Comparison of ENCODE assay signal across 11 cellular contexts in the genomic region with DNA sequence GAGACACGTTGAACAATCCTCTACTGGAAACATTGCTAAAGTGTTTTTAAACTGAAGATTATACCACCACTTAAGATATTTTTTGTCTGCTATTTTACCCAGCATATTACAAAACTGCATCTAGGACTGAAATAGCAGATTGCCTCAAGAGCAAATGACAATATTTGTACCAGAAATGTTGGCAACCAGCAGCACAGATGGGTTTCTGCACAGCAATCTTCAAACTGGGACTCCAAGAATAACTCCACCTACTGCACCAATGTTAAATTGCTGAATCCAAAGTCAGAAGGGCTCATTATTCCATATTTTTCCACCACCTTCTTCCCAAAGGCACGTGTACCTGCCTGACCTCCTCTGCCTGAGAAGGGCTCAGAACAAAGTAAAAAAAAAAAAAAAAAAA.
DNase-seq lines count a peak whose midpoint lies in the region; ATAC-seq and TF ChIP-seq lines count a peak whose summit lies in the region.
"Had no signal": no experiment of that assay in that cellular context is flagged by ENCODE, and none has a peak within 500 bp of the region (broad histone marks: within the 10 kb centered on the region; RNA-seq: fewer than 3 reads in every experiment).

No MANE protein-coding gene starts in this region.

- H3K4me3 Mint-ChIP-seq in naive B cell = peak overlapping the region; percentile 48 to 89 (median 74)
- H3K4me3 Mint-ChIP-seq in activated T-helper 2 cell treated with anti-CD3 and anti-CD28 coated beads, Interferon-gamma antibody, Interleukin-2, Interleukin-4, amounts not matched to agents 10 μg/mL and 5 μg/mL and 100 μg/mL, durations not matched to agents 14 hours and 24 hours and 36 hours (ENCODE audit: low read depth) = no peak overlapping the region

- H3K4me2 ChIP-seq in BLaER1 = peak overlapping the region; percentile 90

- H3K36me3 Mint-ChIP-seq in naive B cell = peaks cover 10 to 16% of the 10 kb centered on the region in 2 donors
- H3K36me3 Mint-ChIP-seq in activated T-helper 2 cell treated with anti-CD3 and anti-CD28 coated beads, Interferon-gamma antibody, Interleukin-2, Interleukin-4, amounts not matched to agents 10 μg/mL and 5 μg/mL and 100 μg/mL, durations not matched to agents 14 hours and 24 hours and 36 hours (ENCODE audit: low read depth) = peaks cover 32% of the 10 kb centered on the region

- peak; percentile 59 for DNase-seq in NCI-H1694 treated with DMSO at 0.1 percent for 48 hours (lab: John Stamatoyannopoulos, UW)
- DNase-seq in coronary artery (ENCODE audit: low spot score) = no peak
- DNase-seq in naive B cell = no peak
- no peak for DNase-seq in activated T-helper 2 cell treated with anti-CD3 and anti-CD28 coated beads, Interferon-gamma antibody, Interleukin-2, Interleukin-4, amounts not matched to agents 10 μg/mL and 5 μg/mL and 100 μg/mL, durations not matched to agents 14 hours and 24 hours and 36 hours (ENCODE audit: low spot score)
- DNase-seq in NCI-H1930 (lab: John Stamatoyannopoulos, UW) = no peak
- DNase-seq in upper lobe of right lung = no peak
- DNase-seq in DMS153 treated with DMSO at 0.1 percent for 48 hours (lab: John Stamatoyannopoulos, UW; ENCODE audit: unreplicated experiment) = no peak
- DNase-seq: activated T-cell treated with anti-CD3 and anti-CD28 coated beads for 4 hours, erythroblast had no signal

- peaks cover 82 to 97% (median 93%) of the 10 kb centered on the region in 3 donors for H3K4me1 Mint-ChIP-seq in naive B cell
- H3K4me1 Mint-ChIP-seq in activated T-helper 2 cell treated with anti-CD3 and anti-CD28 coated beads, Interferon-gamma antibody, Interleukin-2, Interleukin-4, amounts not matched to agents 10 μg/mL and 5 μg/mL and 100 μg/mL, durations not matched to agents 14 hours and 24 hours and 36 hours (ENCODE audit: low read depth) = peaks cover 66% of the 10 kb centered on the region

- H3K27ac Mint-ChIP-seq in naive B cell = peak overlapping the region; percentile 58 to 95 (median 86)
- no peak overlapping the region for H3K27ac Mint-ChIP-seq in activated T-helper 2 cell treated with anti-CD3 and anti-CD28 coated beads, Interferon-gamma antibody, Interleukin-2, Interleukin-4, amounts not matched to agents 10 μg/mL and 5 μg/mL and 100 μg/mL, durations not matched to agents 14 hours and 24 hours and 36 hours

- TF ChIP-seq CTCF in coronary artery (IDR thresholded peaks at IDR 0.05) (no peak), upper lobe of right lung (IDR thresholded peaks at IDR 0.05) (no peak)

- intact Hi-C loops in activated T-helper 2 cell treated with anti-CD3 and anti-CD28 coated beads, Interferon-gamma antibody, Interleukin-2, Interleukin-4, amounts not matched to agents 10 μg/mL and 5 μg/mL and 100 μg/mL, durations not matched to agents 14 hours and 24 hours and 36 hours (cut with micrococcal nuclease) = no loop called here
- intact Hi-C loops in upper lobe of right lung (cut with DNase I) = no loop called here

- H3K4me1 ChIP-seq in BLaER1 (peaks cover 75% of the 10 kb centered on the region), upper lobe of right lung (peaks cover 51% of the 10 kb centered on the region)

- no peaks in the 10 kb centered on the region for H4K20me1 ChIP-seq in BLaER1

- ATAC-seq in naive B cell (ENCODE audit: low read depth in 2 of 2) = no peak
- ATAC-seq in upper lobe of right lung = no peak

- no peak overlapping the region for H3K4me3 ChIP-seq in BLaER1
- peak overlapping the region; percentile 29 for H3K4me3 ChIP-seq in coronary artery
- H3K4me3 ChIP-seq in upper lobe of right lung = no peak overlapping the region
- H3K4me3 ChIP-seq: breast epithelium had no signal

- peaks cover 32% of the 10 kb centered on the region for H3K9me3 ChIP-seq in BLaER1
- H3K9me3 ChIP-seq in upper lobe of right lung = no peaks in the 10 kb centered on the region

- peaks cover 0 to 17% (median 9%) of the 10 kb centered on the region in 7 donors for H3K9me3 Mint-ChIP-seq in naive B cell
- peaks cover 19% of the 10 kb centered on the region for H3K9me3 Mint-ChIP-seq in activated T-helper 2 cell treated with anti-CD3 and anti-CD28 coated beads, Interferon-gamma antibody, Interleukin-2, Interleukin-4, amounts not matched to agents 10 μg/mL and 5 μg/mL and 100 μg/mL, durations not matched to agents 14 hours and 24 hours and 36 hours

- H3K9ac ChIP-seq in BLaER1 = peak overlapping the region; percentile 82

- H3K36me3 ChIP-seq in BLaER1 = peaks cover 21% of the 10 kb centered on the region
- no peaks in the 10 kb centered on the region for H3K36me3 ChIP-seq in upper lobe of right lung
- H3K36me3 ChIP-seq: breast epithelium had no signal

- H3K27me3 ChIP-seq in BLaER1 = no peaks in the 10 kb centered on the region
- H3K27me3 ChIP-seq in upper lobe of right lung = no peaks in the 10 kb centered on the region
- H3K27me3 ChIP-seq: breast epithelium had no signal

- no peaks in the 10 kb centered on the region for H3K27me3 Mint-ChIP-seq in naive B cell
- no peaks in the 10 kb centered on the region for H3K27me3 Mint-ChIP-seq in activated T-helper 2 cell treated with anti-CD3 and anti-CD28 coated beads, Interferon-gamma antibody, Interleukin-2, Interleukin-4, amounts not matched to agents 10 μg/mL and 5 μg/mL and 100 μg/mL, durations not matched to agents 14 hours and 24 hours and 36 hours (ENCODE audit: low read depth)

- H3K27ac ChIP-seq in BLaER1 (peak overlapping the region; percentile 97), coronary artery (peak overlapping the region; percentile 9 to 14), upper lobe of right lung (no peak overlapping the region)
